Comparison of ENCODE assay signal across 8 cellular contexts in genomic region chr4:17511950-17512795, GRCh38. TPM values are rescaled to one million over a fixed set of nuclear protein-coding genes. Genes with fewer than 3 reads are reported as not detected.
DNase-seq lines count a peak whose midpoint lies in the region; ATAC-seq and TF ChIP-seq lines count a peak whose summit lies in the region.

Gene QDPR, minus strand, starts transcription at chr4:17512090. Its CDS starts 36 bp downstream, at chr4:17512054.

- H3K4me2 ChIP-seq in neural cell (ENCODE audit: low read length) = peak within 1 kb of the TSS; percentile 94

- no peaks in the 10 kb centered on the region for H3K36me3 ChIP-seq in neural cell (ENCODE audit: insufficient read depth, low read length)
- peaks cover 0 to 23% (median 18%) of the 10 kb centered on the region in 4 donors for H3K36me3 ChIP-seq in stomach

- H3K79me2 ChIP-seq in neural cell (replicated peaks; ENCODE audit: insufficient read depth, low read length) = no peaks in the 10 kb centered on the region

- H3K27ac ChIP-seq in HL-60 (replicated peaks) (peak within 1 kb of the TSS; percentile 86), neural cell (ENCODE audit: low read length) (peak within 1 kb of the TSS; percentile 54), stomach (peak within 1 kb of the TSS; percentile 77 to 87 (median 82))

- peak within 1 kb of the TSS; percentile 71 for H3K9ac ChIP-seq in neural cell (ENCODE audit: low read length)

- DNase-seq in DMS 273 (lab: John Stamatoyannopoulos, UW; ENCODE audit: unreplicated experiment) (peak; percentile 86), HL-60 (ENCODE audit: low read depth in 1 of 2, low spot score in 1 of 2) (peak; percentile 28 to 79), RPMI7951 (ENCODE audit: low read depth) (peak; percentile 76), fibroblast of villous mesenchyme (ENCODE audit: low read depth) (peak; percentile 74), stomach (peak; percentile 86)
- peak; percentile 64 for DNase-seq in activated effector memory CD4-positive, alpha-beta T cell treated with Interleukin-2 at 50 U/mL for 16 hours

- no peak for TF ChIP-seq POLR2A in stomach (IDR thresholded peaks at IDR 0.05)

- H3K4me1 ChIP-seq in stomach = peaks cover 10 to 33% (median 21%) of the 10 kb centered on the region in 4 donors

- TF ChIP-seq CTCF in HL-60 (IDR thresholded peaks at IDR 0.05; ENCODE audit: insufficient read depth, low read length) = no peak
- peak; percentile 17 for TF ChIP-seq CTCF in fibroblast of villous mesenchyme (IDR thresholded peaks at IDR 0.05; ENCODE audit: insufficient read depth, low read depth, low read length)
- peak; percentile 69 for TF ChIP-seq CTCF in neural cell (IDR thresholded peaks at IDR 0.05; ENCODE audit: poor library complexity, severe bottlenecking)
- peak in 3 of 7 experiments; percentile 11 to 54 (median 26) for TF ChIP-seq CTCF in stomach (IDR thresholded peaks at IDR 0.05)

- H3K9me3 ChIP-seq in neural cell (ENCODE audit: low read length) (no peaks in the 10 kb centered on the region), stomach (no peaks in the 10 kb centered on the region)

- TF ChIP-seq EP300 in neural cell (conservative IDR thresholded peaks at IDR 0.05; ENCODE audit: poor library complexity, severe bottlenecking) (peak; percentile 30), stomach (IDR thresholded peaks at IDR 0.05) (no peak)

- H4K20me1 ChIP-seq in neural cell (ENCODE audit: insufficient read depth) = no peaks in the 10 kb centered on the region

- intact Hi-C loops in stomach (cut with DNase I; ENCODE audit: low total_unique reads) = no loop called here

- no peaks in the 10 kb centered on the region for H3K9me2 ChIP-seq in neural cell (ENCODE audit: insufficient read depth, low read length)

- peak within 1 kb of the TSS; percentile 61 for H3K4me3 ChIP-seq in HL-60 (replicated peaks; ENCODE audit: insufficient read depth, low read length)
- H3K4me3 ChIP-seq in fibroblast of villous mesenchyme (ENCODE audit: low read depth, low read length) = peak within 1 kb of the TSS; percentile 68
- peak within 1 kb of the TSS; percentile 85 for H3K4me3 ChIP-seq in neural cell (ENCODE audit: low read length)
- peak within 1 kb of the TSS; percentile 76 to 92 (median 83) for H3K4me3 ChIP-seq in stomach

- ATAC-seq in GM19467 (IDR thresholded peaks at IDR 0.05; ENCODE audit: unreplicated experiment) = peak; percentile 98

- WGBS in stomach, 5 donors = 2 to 7% (median 2%) methylated on average over 19 to 65 of the region's 65 CpGs

- H3K27me3 ChIP-seq in HL-60 (ENCODE audit: insufficient read depth, poor library complexity, severe bottlenecking) (no peaks in the 10 kb centered on the region), neural cell (ENCODE audit: insufficient read depth, low read depth, low read length) (no peaks in the 10 kb centered on the region), stomach (no peaks in the 10 kb centered on the region)

- H2AFZ ChIP-seq in neural cell (ENCODE audit: low read depth, low read length) = peak within 1 kb of the TSS; percentile 53

- no peak for TF ChIP-seq RAD21 in neural cell (conservative IDR thresholded peaks at IDR 0.05)

- H3F3A ChIP-seq in neural cell (ENCODE audit: insufficient read depth, low read length, poor library complexity, severe bottlenecking) = no peaks in the 10 kb centered on the region

TF ChIP-seq in neural cell, 6 proteins besides CTCF, POLR2A, EP300 and RAD21:
- TF ChIP-seq EZH2 (IDR thresholded peaks at IDR 0.05; ENCODE audit: borderline replicate concordance, insufficient read depth, low read length, poor library complexity, severe bottlenecking) = no peak
- TF ChIP-seq POLR2AphosphoS5 (IDR thresholded peaks at IDR 0.05) = peak; percentile 52
- no peak for TF ChIP-seq TAF1 (IDR thresholded peaks at IDR 0.05; ENCODE audit: low read depth)
- peak; percentile 60 for TF ChIP-seq SMC3 (conservative IDR thresholded peaks at IDR 0.05; ENCODE audit: poor library complexity)
- peak; percentile 27 for TF ChIP-seq REST (IDR thresholded peaks at IDR 0.05; ENCODE audit: borderline replicate concordance)
- peak; percentile 71 for TF ChIP-seq MXI1 (conservative IDR thresholded peaks at IDR 0.05; ENCODE audit: poor library complexity, severe bottlenecking)

RNA-seq across cellular contexts. Expression of gene QDPR, which starts in this region (rescaled TPM):
- total RNA-seq in RPMI7951 (2014; rRNA removed; shearing (Covaris generic)) = 4.9 and 6.1 TPM in 2 replicates
- total RNA-seq in fibroblast of villous mesenchyme = 7.7 and 13.8 TPM in 2 replicates
- 36.8 and 37.3 TPM in 2 replicates for polyA plus RNA-seq in neural cell
- polyA minus RNA-seq in neural cell = 37.3 and 39.4 TPM in 2 replicates
- total RNA-seq in stomach = 10 to 100 TPM in 3 of 5 donors, 1 to 10 TPM in 1, under 1 TPM in 1; 0.45 to 90.4 (median 12.3) TPM
- polyA plus RNA-seq in stomach = 10 to 100 TPM; 16.9 to 35.9 (median 31.2) TPM

Comparison
In these comparisons a context has a peak if more than half of its experiments do, and no peak if none do; other contexts are left out.
1. Peak in every context shown above with its lines: DNase-seq, ATAC-seq, H3K4me3 ChIP-seq and H3K27ac ChIP-seq.